In the genomic region with DNA sequence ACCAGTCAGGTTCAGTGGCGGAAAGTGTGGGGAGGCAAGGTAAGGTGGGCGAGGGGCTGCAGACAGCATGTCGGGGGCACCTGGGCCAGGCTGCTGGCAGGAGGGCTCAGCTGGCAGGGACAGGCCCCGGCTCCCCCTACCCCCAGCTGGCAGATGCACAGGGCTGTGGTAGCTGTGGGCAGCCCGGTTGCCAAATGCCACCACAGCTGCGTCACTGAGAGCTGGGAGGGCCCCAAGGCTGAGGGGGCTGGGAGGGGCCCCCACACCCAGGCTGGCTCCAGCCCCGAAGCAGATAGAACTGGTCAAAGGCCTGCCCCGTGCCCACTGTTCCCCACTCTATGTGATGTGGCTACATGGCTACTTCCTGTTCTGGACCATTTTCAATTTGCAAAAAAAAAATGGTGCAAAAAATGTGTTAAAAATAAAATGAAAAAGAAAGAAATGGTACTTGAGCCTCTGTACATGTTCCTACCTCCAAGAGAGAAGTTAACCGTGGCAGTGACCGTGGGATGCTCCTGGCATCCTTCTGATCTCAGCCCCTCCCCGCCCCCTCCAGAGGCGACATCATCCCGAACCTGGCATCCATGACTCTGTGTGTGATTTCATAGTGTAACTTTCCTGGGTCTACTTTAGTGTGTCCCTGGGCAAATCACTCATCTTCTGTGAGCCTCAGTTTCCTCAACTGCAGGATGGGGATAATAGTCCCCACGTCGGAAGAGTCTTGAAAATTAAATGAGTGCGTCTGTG, we compare ENCODE assay signal across 10 cellular contexts.
A peak's percentile ranks its signal among the peaks of the same experiment; 100 is the strongest.
DNase-seq lines count a peak whose midpoint lies in the region; ATAC-seq and TF ChIP-seq lines count a peak whose summit lies in the region.
"Had no signal": no experiment of that assay in that cellular context is flagged by ENCODE, and none has a peak within 500 bp of the region (broad histone marks: within the 10 kb centered on the region; RNA-seq: fewer than 3 reads in every experiment).

No MANE protein-coding gene starts in this region.

- DNase-seq in CD14-positive monocyte (ENCODE audit: low spot score) (peak; percentile 79), Panc1 (ENCODE audit: low read depth, low spot score) (no peak), chondrocyte (ENCODE audit: low spot score) (no peak), psoas muscle (peak in 1 of 2 donors; percentile 41), WTC11 (ENCODE audit: low spot score) (no peak), NCI-H187 (lab: John Stamatoyannopoulos, UW) (no peak)
- no peak for DNase-seq in activated T-helper 2 cell treated with anti-CD3 and anti-CD28 coated beads, Interferon-gamma antibody, Interleukin-2, Interleukin-4, amounts not matched to agents 10 μg/mL and 5 μg/mL and 100 μg/mL, durations not matched to agents 14 hours and 24 hours and 36 hours (ENCODE audit: low spot score)

- H3K9me3 ChIP-seq in Panc1 (ENCODE audit: control insufficient read depth, insufficient read depth, low read depth, low read length) (no peaks in the 10 kb centered on the region), psoas muscle (no peaks in the 10 kb centered on the region)

- H3K27ac Mint-ChIP-seq in CD14-positive monocyte = peak overlapping the region; percentile 47 to 91 (median 88)
- peak overlapping the region; percentile 81 for H3K27ac Mint-ChIP-seq in chondrocyte (ENCODE audit: unreplicated experiment)
- H3K27ac Mint-ChIP-seq in WTC11 = no peak overlapping the region
- no peak overlapping the region for H3K27ac Mint-ChIP-seq in activated T-helper 2 cell treated with anti-CD3 and anti-CD28 coated beads, Interferon-gamma antibody, Interleukin-2, Interleukin-4, amounts not matched to agents 10 μg/mL and 5 μg/mL and 100 μg/mL, durations not matched to agents 14 hours and 24 hours and 36 hours

- 41 to 52% (median 43%) methylated on average over 16 of the region's 16 CpGs for WGBS in psoas muscle, 3 donors

- H3K36me3 Mint-ChIP-seq in CD14-positive monocyte = no peaks in the 10 kb centered on the region
- no peaks in the 10 kb centered on the region for H3K36me3 Mint-ChIP-seq in chondrocyte (ENCODE audit: low read depth)
- no peaks in the 10 kb centered on the region for H3K36me3 Mint-ChIP-seq in WTC11
- no peaks in the 10 kb centered on the region for H3K36me3 Mint-ChIP-seq in activated T-helper 2 cell treated with anti-CD3 and anti-CD28 coated beads, Interferon-gamma antibody, Interleukin-2, Interleukin-4, amounts not matched to agents 10 μg/mL and 5 μg/mL and 100 μg/mL, durations not matched to agents 14 hours and 24 hours and 36 hours (ENCODE audit: low read depth)

- H3K36me3 ChIP-seq in Panc1 (ENCODE audit: control insufficient read depth, insufficient read depth, low read length) = no peaks in the 10 kb centered on the region
- H3K36me3 ChIP-seq in psoas muscle (ENCODE audit: insufficient read depth in 1 of 2, low read depth in 1 of 2) = no peaks in the 10 kb centered on the region
- H3K36me3 ChIP-seq: cardiac muscle cell had no signal

- H3K27me3 Mint-ChIP-seq in CD14-positive monocyte (ENCODE audit: low read depth in 3 of 3) (peaks cover 0 to 6% (median 0%) of the 10 kb centered on the region in 3 donors), chondrocyte (ENCODE audit: low read depth) (no peaks in the 10 kb centered on the region), WTC11 (ENCODE audit: low read depth) (no peaks in the 10 kb centered on the region)
- peaks cover 10% of the 10 kb centered on the region for H3K27me3 Mint-ChIP-seq in activated T-helper 2 cell treated with anti-CD3 and anti-CD28 coated beads, Interferon-gamma antibody, Interleukin-2, Interleukin-4, amounts not matched to agents 10 μg/mL and 5 μg/mL and 100 μg/mL, durations not matched to agents 14 hours and 24 hours and 36 hours (ENCODE audit: low read depth)

- POLR2A ChIA-PET in Panc1 (lab: Charles Lee) = interaction anchor here (0.6 kb wide), 1 partner anchor 23 kb away, joined by 8 read pairs; no protein-coding TSS in a partner anchor
- POLR2A ChIA-PET in WTC11 (lab: Charles Lee) = no interaction called here

- intact Hi-C loops in CD14-positive monocyte (cut with micrococcal nuclease) = loop anchor here in 1 of 2 donors (5.0 kb wide), 1 partner anchor 46 kb away; no protein-coding TSS in a partner anchor
- intact Hi-C loops in Panc1 (cut with micrococcal nuclease; ENCODE audit: unreplicated experiment) = no loop called here
- intact Hi-C loops in psoas muscle (cut with DNase I) = no loop called here
- intact Hi-C loops in activated T-helper 2 cell treated with anti-CD3 and anti-CD28 coated beads, Interferon-gamma antibody, Interleukin-2, Interleukin-4, amounts not matched to agents 10 μg/mL and 5 μg/mL and 100 μg/mL, durations not matched to agents 14 hours and 24 hours and 36 hours (cut with micrococcal nuclease) = no loop called here

- in situ Hi-C loops in Panc1 (cut with HindIII; ENCODE audit: low pct_unique_long_range_greater_than_20kb, low sequenced_read_pairs) = no loop called here

- no TSS peak for BruUV-seq in Panc1 (replicated peaks; lab: Mats Ljungman, UMichigan)

- no peak overlapping the region for H3K4me3 ChIP-seq in Panc1 (ENCODE audit: low read depth in 2 of 2, low read length in 2 of 2)
- no peak overlapping the region for H3K4me3 ChIP-seq in psoas muscle
- H3K4me3 ChIP-seq: cardiac muscle cell had no signal

- H3K4me3 Mint-ChIP-seq in CD14-positive monocyte (peak overlapping the region; percentile 37 to 68), chondrocyte (ENCODE audit: unreplicated experiment) (no peak overlapping the region), WTC11 (no peak overlapping the region)
- no peak overlapping the region for H3K4me3 Mint-ChIP-seq in activated T-helper 2 cell treated with anti-CD3 and anti-CD28 coated beads, Interferon-gamma antibody, Interleukin-2, Interleukin-4, amounts not matched to agents 10 μg/mL and 5 μg/mL and 100 μg/mL, durations not matched to agents 14 hours and 24 hours and 36 hours (ENCODE audit: low read depth)

- CTCF ChIA-PET in Panc1 (lab: Charles Lee) = no interaction called here
- CTCF ChIA-PET in WTC11 (lab: Charles Lee) = interaction anchor here (1.2 to 2.6 kb wide), 2 partner anchors 22 to 69 kb away, joined by 3 to 14 read pairs; no protein-coding TSS in a partner anchor

- H3K27me3 ChIP-seq in Panc1 (ENCODE audit: control insufficient read depth, insufficient read depth, low read length) (no peaks in the 10 kb centered on the region), psoas muscle (ENCODE audit: insufficient read depth in 3 of 3, low read length in 2 of 3) (no peaks in the 10 kb centered on the region)
- H3K27me3 ChIP-seq: cardiac muscle cell had no signal

- H3K4me1 Mint-ChIP-seq in CD14-positive monocyte = peaks cover 44% of the 10 kb centered on the region
- H3K4me1 Mint-ChIP-seq in chondrocyte (ENCODE audit: low read depth) = peaks cover 30% of the 10 kb centered on the region
- H3K4me1 Mint-ChIP-seq in WTC11 = peaks cover 7% of the 10 kb centered on the region
- peaks cover 11% of the 10 kb centered on the region for H3K4me1 Mint-ChIP-seq in activated T-helper 2 cell treated with anti-CD3 and anti-CD28 coated beads, Interferon-gamma antibody, Interleukin-2, Interleukin-4, amounts not matched to agents 10 μg/mL and 5 μg/mL and 100 μg/mL, durations not matched to agents 14 hours and 24 hours and 36 hours (ENCODE audit: low read depth)

- peaks cover 4% of the 10 kb centered on the region for H3K4me1 ChIP-seq in Panc1 (ENCODE audit: control insufficient read depth, insufficient read depth, low read length)
- H3K4me1 ChIP-seq in psoas muscle = peaks cover 16% of the 10 kb centered on the region

- H3K27ac ChIP-seq in Panc1 (ENCODE audit: low read length) = no peak overlapping the region
- peak overlapping the region; percentile 67 for H3K27ac ChIP-seq in psoas muscle
- H3K27ac ChIP-seq: cardiac muscle cell had no signal

- TF ChIP-seq CTCF in CD14-positive monocyte (IDR thresholded peaks at IDR 0.05) (no peak), Panc1 (IDR thresholded peaks at IDR 0.05) (no peak), chondrocyte (IDR thresholded peaks at IDR 0.05) (no peak), psoas muscle (IDR thresholded peaks at IDR 0.05) (no peak), WTC11 (IDR thresholded peaks at IDR 0.05) (no peak)

- H3K9me3 Mint-ChIP-seq in CD14-positive monocyte = peaks cover 0 to 3% (median 0%) of the 10 kb centered on the region in 7 donors
- no peaks in the 10 kb centered on the region for H3K9me3 Mint-ChIP-seq in chondrocyte (ENCODE audit: low read depth)
- H3K9me3 Mint-ChIP-seq in WTC11 = no peaks in the 10 kb centered on the region
- H3K9me3 Mint-ChIP-seq in activated T-helper 2 cell treated with anti-CD3 and anti-CD28 coated beads, Interferon-gamma antibody, Interleukin-2, Interleukin-4, amounts not matched to agents 10 μg/mL and 5 μg/mL and 100 μg/mL, durations not matched to agents 14 hours and 24 hours and 36 hours = no peaks in the 10 kb centered on the region

- ATAC-seq in Panc1 = peak; percentile 52; the same call in 1 of the 2 replicates
- peak in 3 of 4 donors; percentile 43 to 52 (median 49) for ATAC-seq in psoas muscle
- ATAC-seq in WTC11 = no peak
- ATAC-seq in HG03521 (IDR thresholded peaks at IDR 0.05; ENCODE audit: unreplicated experiment) = no peak
- ATAC-seq: left colon had no signal

TF ChIP-seq in WTC11, 78 proteins besides CTCF, POLR2A, EP300 and RAD21 (continues in another document):
- TF ChIP-seq, protein P1, sequence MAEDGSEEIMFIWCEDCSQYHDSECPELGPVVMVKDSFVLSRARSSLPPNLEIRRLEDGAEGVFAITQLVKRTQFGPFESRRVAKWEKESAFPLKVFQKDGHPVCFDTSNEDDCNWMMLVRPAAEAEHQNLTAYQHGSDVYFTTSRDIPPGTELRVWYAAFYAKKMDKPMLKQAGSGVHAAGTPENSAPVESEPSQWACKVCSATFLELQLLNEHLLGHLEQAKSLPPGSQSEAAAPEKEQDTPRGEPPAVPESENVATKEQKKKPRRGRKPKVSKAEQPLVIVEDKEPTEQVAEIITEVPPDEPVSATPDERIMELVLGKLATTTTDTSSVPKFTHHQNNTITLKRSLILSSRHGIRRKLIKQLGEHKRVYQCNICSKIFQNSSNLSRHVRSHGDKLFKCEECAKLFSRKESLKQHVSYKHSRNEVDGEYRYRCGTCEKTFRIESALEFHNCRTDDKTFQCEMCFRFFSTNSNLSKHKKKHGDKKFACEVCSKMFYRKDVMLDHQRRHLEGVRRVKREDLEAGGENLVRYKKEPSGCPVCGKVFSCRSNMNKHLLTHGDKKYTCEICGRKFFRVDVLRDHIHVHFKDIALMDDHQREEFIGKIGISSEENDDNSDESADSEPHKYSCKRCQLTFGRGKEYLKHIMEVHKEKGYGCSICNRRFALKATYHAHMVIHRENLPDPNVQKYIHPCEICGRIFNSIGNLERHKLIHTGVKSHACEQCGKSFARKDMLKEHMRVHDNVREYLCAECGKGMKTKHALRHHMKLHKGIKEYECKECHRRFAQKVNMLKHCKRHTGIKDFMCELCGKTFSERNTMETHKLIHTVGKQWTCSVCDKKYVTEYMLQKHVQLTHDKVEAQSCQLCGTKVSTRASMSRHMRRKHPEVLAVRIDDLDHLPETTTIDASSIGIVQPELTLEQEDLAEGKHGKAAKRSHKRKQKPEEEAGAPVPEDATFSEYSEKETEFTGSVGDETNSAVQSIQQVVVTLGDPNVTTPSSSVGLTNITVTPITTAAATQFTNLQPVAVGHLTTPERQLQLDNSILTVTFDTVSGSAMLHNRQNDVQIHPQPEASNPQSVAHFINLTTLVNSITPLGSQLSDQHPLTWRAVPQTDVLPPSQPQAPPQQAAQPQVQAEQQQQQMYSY (CRISPR knock-in tag; IDR thresholded peaks at IDR 0.05) = no peak

Comparison
In these comparisons a context has a peak if more than half of its experiments do, and no peak if none do; other contexts are left out.
1. H3K27ac Mint-ChIP-seq: peak in CD14-positive monocyte (7 of 7) and chondrocyte (single experiment); none in WTC11 (single experiment) and activated T-helper 2 cell treated with anti-CD3 and anti-CD28 coated beads, Interferon-gamma antibody, Interleukin-2, Interleukin-4, amounts not matched to agents 10 μg/mL and 5 μg/mL and 100 μg/mL, durations not matched to agents 14 hours and 24 hours and 36 hours (single experiment).
2. H3K4me3 Mint-ChIP-seq: peak in CD14-positive monocyte (2 of 2); none in chondrocyte (single experiment), WTC11 (single experiment) and activated T-helper 2 cell treated with anti-CD3 and anti-CD28 coated beads, Interferon-gamma antibody, Interleukin-2, Interleukin-4, amounts not matched to agents 10 μg/mL and 5 μg/mL and 100 μg/mL, durations not matched to agents 14 hours and 24 hours and 36 hours (single experiment).
3. ATAC-seq: peak in Panc1 (single experiment) and psoas muscle (3 of 4); none in WTC11 (single experiment) and HG03521 (single experiment).